Comparison of ENCODE assay signal across 16 cellular contexts in the genomic region with DNA sequence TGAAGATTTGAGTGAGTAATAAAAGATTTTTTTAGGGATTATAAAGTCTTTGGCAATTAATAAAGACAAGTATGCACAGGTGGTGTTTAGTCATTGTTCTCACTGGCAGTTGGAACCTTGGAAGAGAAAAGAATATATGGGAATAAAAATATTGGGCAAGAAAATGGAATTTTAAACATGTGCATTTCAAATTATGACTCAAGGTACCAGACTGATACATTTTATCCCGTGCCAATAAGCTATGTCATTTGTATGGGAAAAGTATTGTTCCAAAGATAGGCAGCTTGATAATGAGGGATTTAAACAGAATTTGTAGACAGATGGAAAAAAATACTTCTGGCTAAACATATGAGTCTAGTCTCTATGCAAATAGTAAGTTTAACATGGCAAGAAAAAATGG.
DNase-seq lines count a peak whose midpoint lies in the region; ATAC-seq and TF ChIP-seq lines count a peak whose summit lies in the region.
"Had no signal": no experiment of that assay in that cellular context is flagged by ENCODE, and none has a peak within 500 bp of the region (broad histone marks: within the 10 kb centered on the region; RNA-seq: fewer than 3 reads in every experiment).

No MANE protein-coding gene starts in this region.

- H3K27me3 Mint-ChIP-seq in T-helper 1 cell treated with Interleukin-12 subunit alpha and Interleukin-12 subunit beta and Interleukin-4 antibody, amounts not matched to agents 30 μg/mL and 1 μg/mL, for 36 hours (ENCODE audit: low read depth): no peaks in the 10 kb centered on the region
- H3K27me3 Mint-ChIP-seq in natural killer cell (ENCODE audit: low read depth in 2 of 2): no peaks in the 10 kb centered on the region

- no peak overlapping the region for H3K9ac ChIP-seq in KMS-11

- peak overlapping the region; percentile 47 for H3K4me3 Mint-ChIP-seq in T-helper 1 cell treated with Interleukin-12 subunit alpha and Interleukin-12 subunit beta and Interleukin-4 antibody, amounts not matched to agents 30 μg/mL and 1 μg/mL, for 36 hours
- peak overlapping the region; percentile 63 for H3K4me3 Mint-ChIP-seq in natural killer cell

- H3K27me3 ChIP-seq in KMS-11 (ENCODE audit: insufficient read depth, low read depth) (no peaks in the 10 kb centered on the region), dorsolateral prefrontal cortex (no peaks in the 10 kb centered on the region)
- H3K27me3 ChIP-seq: hepatocyte had no signal

- H3K4me3 ChIP-seq in KMS-11 (IDR thresholded peaks at IDR 0.05; ENCODE audit: insufficient read depth, low read depth, low read length) (no peak overlapping the region), astrocyte of the cerebellum (ENCODE audit: low read depth, low read length) (no peak overlapping the region), dorsolateral prefrontal cortex (peak overlapping the region in 2 of 59 donors; percentile 3 to 18)
- H3K4me3 ChIP-seq: hepatocyte had no signal

- 0 out of 2 replicates have a peak overlapping the region, but pooled peaks have one; percentile 26 for H3K4me2 ChIP-seq in KMS-11
- H3K4me2 ChIP-seq: hepatocyte had no signal

- H2AFZ ChIP-seq in KMS-11 (ENCODE audit: low read depth): peak overlapping the region; percentile 24
- H2AFZ ChIP-seq: hepatocyte had no signal

- peaks cover 6% of the 10 kb centered on the region for H3K36me3 Mint-ChIP-seq in T-helper 1 cell treated with Interleukin-12 subunit alpha and Interleukin-12 subunit beta and Interleukin-4 antibody, amounts not matched to agents 30 μg/mL and 1 μg/mL, for 36 hours (ENCODE audit: low read depth)
- no peaks in the 10 kb centered on the region for H3K36me3 Mint-ChIP-seq in natural killer cell

- TF ChIP-seq CTCF in KMS-11 (conservative IDR thresholded peaks at IDR 0.05; ENCODE audit: low read depth, low read length) (no peak), astrocyte of the cerebellum (IDR thresholded peaks at IDR 0.05; ENCODE audit: low read depth, low read length, missing control alignments) (no peak), natural killer cell (IDR thresholded peaks at IDR 0.05) (no peak), dorsolateral prefrontal cortex (IDR thresholded peaks at IDR 0.05 in 54 of 56, conservative IDR thresholded peaks at IDR 0.05 in 2 of 56; ENCODE audit: low read depth in 1 of 56, partially characterized antibody in 56 of 56) (no peak)

- peaks cover 28% of the 10 kb centered on the region for H3K4me1 ChIP-seq in KMS-11 (ENCODE audit: low read depth, poor library complexity, severe bottlenecking)

- H3K27ac ChIP-seq in KMS-11 (no peak overlapping the region), dorsolateral prefrontal cortex (no peak overlapping the region)
- H3K27ac ChIP-seq: 22Rv1, hepatocyte, HL-60 had no signal

- H3K9me3 Mint-ChIP-seq in T-helper 1 cell treated with Interleukin-12 subunit alpha and Interleukin-12 subunit beta and Interleukin-4 antibody, amounts not matched to agents 30 μg/mL and 1 μg/mL, for 36 hours: peaks cover 5% of the 10 kb centered on the region
- peaks cover 8 to 12% of the 10 kb centered on the region in 2 donors for H3K9me3 Mint-ChIP-seq in natural killer cell

- no peaks in the 10 kb centered on the region for H3K79me2 ChIP-seq in KMS-11 (ENCODE audit: insufficient read depth, low read depth)
- H3K79me2 ChIP-seq: hepatocyte had no signal

- no peaks in the 10 kb centered on the region for H4K20me1 ChIP-seq in KMS-11 (ENCODE audit: insufficient read depth)

- ATAC-seq in natural killer cell (no peak), GM21576 (IDR thresholded peaks at IDR 0.05; ENCODE audit: unreplicated experiment) (no peak)
- ATAC-seq: activated CD4-positive, CD25-positive, alpha-beta regulatory T cell treated with anti-CD3 and anti-CD28 coated beads, Interleukin-2, amount 50 U/mL, for 24 hours had no signal

- peaks cover 12% of the 10 kb centered on the region for H3K4me1 Mint-ChIP-seq in T-helper 1 cell treated with Interleukin-12 subunit alpha and Interleukin-12 subunit beta and Interleukin-4 antibody, amounts not matched to agents 30 μg/mL and 1 μg/mL, for 36 hours (ENCODE audit: low read depth)
- H3K4me1 Mint-ChIP-seq in natural killer cell: peaks cover 14 to 17% of the 10 kb centered on the region in 2 donors

- in situ Hi-C loops in astrocyte of the cerebellum (cut with HindIII; ENCODE audit: low sequenced_read_pairs): no loop called here

- no peaks in the 10 kb centered on the region for H3K36me3 ChIP-seq in KMS-11 (ENCODE audit: insufficient read depth)

- no peak for DNase-seq in T-helper 1 cell
- DNase-seq in astrocyte of the cerebellum (ENCODE audit: low read depth): peak; percentile 31
- DNase-seq in natural killer cell: no peak
- DNase-seq in dorsolateral prefrontal cortex: no peak
- no peak for DNase-seq in epidermal melanocyte (ENCODE audit: insufficient read length, low spot score)
- DNase-seq: activated naive CD4-positive, alpha-beta T cell treated with Interleukin-2 at 50 U/mL for 16 hours; DMS79 treated with DMSO at 0.1 percent for 48 hours; NCI-H1048; NCI-H510A had no signal

- intact Hi-C loops in natural killer cell (cut with micrococcal nuclease): no loop called here
- intact Hi-C loops in dorsolateral prefrontal cortex (cut with DNase I): no loop called here

- H3K27ac Mint-ChIP-seq in T-helper 1 cell treated with Interleukin-12 subunit alpha and Interleukin-12 subunit beta and Interleukin-4 antibody, amounts not matched to agents 30 μg/mL and 1 μg/mL, for 36 hours: no peak overlapping the region
- H3K27ac Mint-ChIP-seq in natural killer cell: peak overlapping the region in 1 of 2 donors; percentile 50
